9 cellular contexts compared by ENCODE assay signal in genomic region chr3:184568591-184568917, GRCh38. TPM values are rescaled to one million over a fixed set of nuclear protein-coding genes. Genes with fewer than 3 reads are reported as not detected.
DNase-seq lines count a peak whose midpoint lies in the region; ATAC-seq and TF ChIP-seq lines count a peak whose summit lies in the region.
"Had no signal": no experiment of that assay in that cellular context is flagged by ENCODE, and none has a peak within 500 bp of the region (broad histone marks: within the 10 kb centered on the region; RNA-seq: fewer than 3 reads in every experiment).

No MANE protein-coding gene starts in this region.

- no peak overlapping the region for H3K27ac Mint-ChIP-seq in activated naive CD4-positive, alpha-beta T cell treated with anti-CD3 and anti-CD28 coated beads, Interleukin-2, amount 50 U/mL, for 24 hours
- H3K27ac Mint-ChIP-seq in activated naive CD4-positive, alpha-beta T cell treated with anti-CD3 and anti-CD28 coated beads, Interleukin-2, amount 50 U/mL, for 72 hours: no peak overlapping the region

- H3K27me3 Mint-ChIP-seq in activated naive CD4-positive, alpha-beta T cell treated with anti-CD3 and anti-CD28 coated beads, Interleukin-2, amount 50 U/mL, for 24 hours: peaks cover 18% of the 10 kb centered on the region

- no peaks in the 10 kb centered on the region for H3K9me3 Mint-ChIP-seq in activated naive CD4-positive, alpha-beta T cell treated with anti-CD3 and anti-CD28 coated beads, Interleukin-2, amount 50 U/mL, for 24 hours
- no peaks in the 10 kb centered on the region for H3K9me3 Mint-ChIP-seq in activated naive CD4-positive, alpha-beta T cell treated with anti-CD3 and anti-CD28 coated beads, Interleukin-2, amount 50 U/mL, for 72 hours

- TF ChIP-seq EP300 in upper lobe of left lung (IDR thresholded peaks at IDR 0.05): no peak

- no peak for TF ChIP-seq POLR2A in upper lobe of left lung (IDR thresholded peaks at IDR 0.05)

- no peak for DNase-seq in activated naive CD4-positive, alpha-beta T cell treated with anti-CD3 and anti-CD28 coated beads, Interleukin-2, amount 50 U/mL, for 72 hours (ENCODE audit: low spot score in 2 of 2)
- DNase-seq in dorsolateral prefrontal cortex (no peak), upper lobe of left lung (peak in 1 of 2 donors; percentile 47), HT-29 (ENCODE audit: low spot score) (no peak)
- DNase-seq in activated CD8-positive, alpha-beta memory T cell treated with anti-CD3 and anti-CD28 coated beads, Interleukin-2, amount 50 U/mL, for 48 hours: no peak

- H3K4me3 Mint-ChIP-seq in activated naive CD4-positive, alpha-beta T cell treated with anti-CD3 and anti-CD28 coated beads, Interleukin-2, amount 50 U/mL, for 24 hours: peak overlapping the region; percentile 62

- peak overlapping the region in 52 of 59 donors; percentile 14 to 90 (median 74) for H3K27ac ChIP-seq in dorsolateral prefrontal cortex
- H3K27ac ChIP-seq in muscle layer of colon (ENCODE audit: low read depth, low read length): peak overlapping the region; percentile 74
- H3K27ac ChIP-seq in upper lobe of left lung: peak overlapping the region; percentile 44 to 86 (median 72)
- H3K27ac ChIP-seq: KMS-11 had no signal

- no peak overlapping the region for H3K9ac ChIP-seq in muscle layer of colon (ENCODE audit: low read length)
- H3K9ac ChIP-seq: KMS-11 had no signal

- peaks cover 12% of the 10 kb centered on the region for H3K36me3 ChIP-seq in muscle layer of colon (ENCODE audit: insufficient read depth, low read length)
- peaks cover 0 to 8% (median 3%) of the 10 kb centered on the region in 4 donors for H3K36me3 ChIP-seq in upper lobe of left lung

- 1 to 13% methylated on average over 13 to 15 of the region's 15 CpGs for WGBS in upper lobe of left lung, 2 donors

- no peaks in the 10 kb centered on the region for H3K36me3 Mint-ChIP-seq in activated naive CD4-positive, alpha-beta T cell treated with anti-CD3 and anti-CD28 coated beads, Interleukin-2, amount 50 U/mL, for 24 hours
- H3K36me3 Mint-ChIP-seq in activated naive CD4-positive, alpha-beta T cell treated with anti-CD3 and anti-CD28 coated beads, Interleukin-2, amount 50 U/mL, for 72 hours: no peaks in the 10 kb centered on the region

- intact Hi-C loops in dorsolateral prefrontal cortex (cut with DNase I): loop anchor here (2.0 to 5.0 kb wide), 3 partner anchors 14 to 144 kb away; partner anchors contain the start of gene MAGEF1 (in 1 of the 2)

- ATAC-seq in activated naive CD4-positive, alpha-beta T cell treated with anti-CD3 and anti-CD28 coated beads, Interleukin-2, amount 50 U/mL, for 72 hours: no peak
- ATAC-seq in upper lobe of left lung (ENCODE audit: low FRiP score in 2 of 2): no peak
- no peak for ATAC-seq in HG03571 (IDR thresholded peaks at IDR 0.05; ENCODE audit: unreplicated experiment)

- H3K27me3 ChIP-seq in dorsolateral prefrontal cortex: no peaks in the 10 kb centered on the region
- no peaks in the 10 kb centered on the region for H3K27me3 ChIP-seq in muscle layer of colon (ENCODE audit: control insufficient read depth in 1 of 2, insufficient read depth in 2 of 2, low read length in 2 of 2)
- peaks cover 0 to 3% (median 0%) of the 10 kb centered on the region in 4 donors for H3K27me3 ChIP-seq in upper lobe of left lung

- H3K4me3 ChIP-seq in dorsolateral prefrontal cortex (peak overlapping the region; percentile 22 to 75 (median 61)), muscle layer of colon (ENCODE audit: low read depth in 1 of 2, low read length in 2 of 2) (peak overlapping the region; percentile 29 to 52), upper lobe of left lung (peak overlapping the region in 3 of 4 donors; percentile 48 to 56 (median 56))

- peaks cover 8% of the 10 kb centered on the region for H3K4me1 Mint-ChIP-seq in activated naive CD4-positive, alpha-beta T cell treated with anti-CD3 and anti-CD28 coated beads, Interleukin-2, amount 50 U/mL, for 24 hours

- TF ChIP-seq CTCF in dorsolateral prefrontal cortex (IDR thresholded peaks at IDR 0.05 in 54 of 56, conservative IDR thresholded peaks at IDR 0.05 in 2 of 56; ENCODE audit: low read depth in 1 of 56, partially characterized antibody in 56 of 56) (no peak), upper lobe of left lung (IDR thresholded peaks at IDR 0.05) (no peak)

- H3K9me3 ChIP-seq in muscle layer of colon (ENCODE audit: low read length) (no peaks in the 10 kb centered on the region), upper lobe of left lung (no peaks in the 10 kb centered on the region)

- H3K4me1 ChIP-seq in muscle layer of colon (ENCODE audit: insufficient read depth, low read length) (peaks cover 41% of the 10 kb centered on the region), upper lobe of left lung (peaks cover 37 to 64% (median 57%) of the 10 kb centered on the region in 4 donors)

RNA-seq across cellular contexts. Expression of gene EPHB3, which starts 7.0 kb away (rescaled TPM):
- total RNA-seq in activated naive CD4-positive, alpha-beta T cell treated with anti-CD3 and anti-CD28 coated beads, Interleukin-2, amount 50 U/mL, for 72 hours: under 1 TPM in 1 of 2 donors, not detected in 1; 0.19 TPM
- total RNA-seq in dorsolateral prefrontal cortex: 10 to 100 TPM in 9 of 120 experiments, 1 to 10 TPM in 111; 3.4 to 13.0 (median 7.1) TPM
- 1 to 10 TPM; 3.1 to 10.0 (median 7.2) TPM for total RNA-seq in upper lobe of left lung
- 29.4 and 30.5 TPM in 2 replicates for total RNA-seq in HT-29 (2014; rRNA removed; shearing (Covaris generic))
